ENCODE assay signal across 1 cellular context in the genomic region with DNA sequence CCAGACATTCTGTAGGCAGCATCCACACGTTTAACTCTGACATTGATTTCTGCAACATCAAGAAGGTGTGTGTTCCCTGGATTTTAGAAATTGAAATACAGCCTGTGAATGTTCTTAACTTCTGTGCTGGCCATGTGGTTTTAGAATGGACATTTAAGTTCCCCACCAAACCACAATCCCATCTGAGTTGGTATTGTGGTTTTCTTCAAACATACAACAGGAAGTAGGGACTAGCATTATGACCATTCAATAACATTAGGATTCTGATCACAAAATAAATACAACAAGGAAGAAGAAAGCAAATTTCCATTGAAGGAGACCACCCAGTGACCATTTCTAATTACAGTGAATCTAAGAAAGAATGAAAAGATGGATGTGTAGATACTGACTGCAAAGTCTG.
TF ChIP-seq lines count a peak whose summit lies in the region.

No MANE protein-coding gene starts in this region.

TF ChIP-seq in HepG2, 621 proteins besides CTCF, POLR2A, EP300 and RAD21:
- TF ChIP-seq NFRKB (IDR thresholded peaks at IDR 0.05): no peak
- TF ChIP-seq JUN (CRISPR knock-in tag; IDR thresholded peaks at IDR 0.05): no peak
- TF ChIP-seq, protein P1, sequence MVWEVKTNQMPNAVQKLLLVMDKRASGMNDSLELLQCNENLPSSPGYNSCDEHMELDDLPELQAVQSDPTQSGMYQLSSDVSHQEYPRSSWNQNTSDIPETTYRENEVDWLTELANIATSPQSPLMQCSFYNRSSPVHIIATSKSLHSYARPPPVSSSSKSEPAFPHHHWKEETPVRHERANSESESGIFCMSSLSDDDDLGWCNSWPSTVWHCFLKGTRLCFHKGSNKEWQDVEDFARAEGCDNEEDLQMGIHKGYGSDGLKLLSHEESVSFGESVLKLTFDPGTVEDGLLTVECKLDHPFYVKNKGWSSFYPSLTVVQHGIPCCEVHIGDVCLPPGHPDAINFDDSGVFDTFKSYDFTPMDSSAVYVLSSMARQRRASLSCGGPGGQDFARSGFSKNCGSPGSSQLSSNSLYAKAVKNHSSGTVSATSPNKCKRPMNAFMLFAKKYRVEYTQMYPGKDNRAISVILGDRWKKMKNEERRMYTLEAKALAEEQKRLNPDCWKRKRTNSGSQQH (CRISPR knock-in tag; IDR thresholded peaks at IDR 0.05; ENCODE audit: low read depth): no peak
- no peak for TF ChIP-seq ZNF619 (CRISPR knock-in tag; IDR thresholded peaks at IDR 0.05)
- TF ChIP-seq, protein P2, sequence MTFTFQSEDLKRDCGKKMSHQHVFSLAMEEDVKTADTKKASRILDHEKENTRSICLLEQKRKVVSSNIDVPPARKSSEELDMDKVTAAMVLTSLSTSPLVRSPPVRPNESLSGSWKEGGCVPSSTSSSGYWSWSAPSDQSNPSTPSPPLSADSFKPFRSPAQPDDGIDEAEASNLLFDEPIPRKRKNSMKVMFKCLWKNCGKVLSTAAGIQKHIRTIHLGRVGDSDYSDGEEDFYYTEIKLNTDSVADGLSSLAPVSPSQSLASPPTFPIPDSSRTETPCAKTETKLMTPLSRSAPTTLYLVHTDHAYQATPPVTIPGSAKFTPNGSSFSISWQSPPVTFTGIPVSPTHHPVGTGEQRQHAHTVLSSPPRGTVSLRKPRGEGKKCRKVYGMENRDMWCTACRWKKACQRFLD (CRISPR knock-in tag; IDR thresholded peaks at IDR 0.05; ENCODE audit: borderline replicate concordance): no peak
- TF ChIP-seq, protein P3, sequence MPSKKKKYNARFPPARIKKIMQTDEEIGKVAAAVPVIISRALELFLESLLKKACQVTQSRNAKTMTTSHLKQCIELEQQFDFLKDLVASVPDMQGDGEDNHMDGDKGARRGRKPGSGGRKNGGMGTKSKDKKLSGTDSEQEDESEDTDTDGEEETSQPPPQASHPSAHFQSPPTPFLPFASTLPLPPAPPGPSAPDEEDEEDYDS (CRISPR knock-in tag; IDR thresholded peaks at IDR 0.05): no peak
- no peak for TF ChIP-seq NCOA2 (CRISPR knock-in tag; IDR thresholded peaks at IDR 0.05)
- no peak for TF ChIP-seq ZNF350 (CRISPR knock-in tag; IDR thresholded peaks at IDR 0.05; ENCODE audit: borderline replicate concordance, low read depth)
- TF ChIP-seq ZNF589 (CRISPR knock-in tag; conservative IDR thresholded peaks at IDR 0.05): no peak
- TF ChIP-seq TBX3 (IDR thresholded peaks at IDR 0.05; ENCODE audit: borderline replicate concordance): no peak
- no peak for TF ChIP-seq ZFP1 (CRISPR knock-in tag; IDR thresholded peaks at IDR 0.05)
- TF ChIP-seq, protein P4, sequence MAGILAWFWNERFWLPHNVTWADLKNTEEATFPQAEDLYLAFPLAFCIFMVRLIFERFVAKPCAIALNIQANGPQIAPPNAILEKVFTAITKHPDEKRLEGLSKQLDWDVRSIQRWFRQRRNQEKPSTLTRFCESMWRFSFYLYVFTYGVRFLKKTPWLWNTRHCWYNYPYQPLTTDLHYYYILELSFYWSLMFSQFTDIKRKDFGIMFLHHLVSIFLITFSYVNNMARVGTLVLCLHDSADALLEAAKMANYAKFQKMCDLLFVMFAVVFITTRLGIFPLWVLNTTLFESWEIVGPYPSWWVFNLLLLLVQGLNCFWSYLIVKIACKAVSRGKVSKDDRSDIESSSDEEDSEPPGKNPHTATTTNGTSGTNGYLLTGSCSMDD (CRISPR knock-in tag; IDR thresholded peaks at IDR 0.05): no peak
- no peak for TF ChIP-seq THYN1 (CRISPR knock-in tag; IDR thresholded peaks at IDR 0.05; ENCODE audit: borderline replicate concordance, low read depth)
- no peak for TF ChIP-seq ZSCAN22 (CRISPR knock-in tag; IDR thresholded peaks at IDR 0.05)
